23 cellular contexts compared by ENCODE assay signal in genomic region chr2:47497843-47498460, GRCh38.
"Had no signal": no experiment of that assay in that cellular context is flagged by ENCODE, and none has a peak within 500 bp of the region (broad histone marks: within the 10 kb centered on the region; RNA-seq: fewer than 3 reads in every experiment).

No MANE protein-coding gene starts in this region.

- DNase-seq: activated CD4-positive, alpha-beta T cell treated with anti-CD3 and anti-CD28 coated beads for 36 hours; activated CD4-positive, alpha-beta T cell treated with anti-CD3 and anti-CD28 coated beads, Interleukin-2, amount 50 U/mL, for 4 hours; activated CD8-positive, alpha-beta T cell treated with anti-CD3 and anti-CD28 coated beads for 36 hours; activated gamma-delta T cell; activated naive CD4-positive, alpha-beta T cell treated with Interleukin-2 at 50 U/mL for 16 hours; activated naive CD8-positive, alpha-beta T cell treated with anti-CD3 and anti-CD28 coated beads, Interleukin-2, amount 10 ng/mL, durations not matched to agents 7 days and 5 days; activated T-cell treated with anti-CD3 and anti-CD28 coated beads, Interleukin-2, amount 50 U/mL, for 1 hour; activated T-cell treated with anti-CD3 and anti-CD28 coated beads, Interleukin-2, amount 50 U/mL, for 72 hours; anterior cingulate cortex; Kasumi-1; KG1; MG63; NCI-H1092; NCI-H1436 treated with DMSO at 0.1 percent for 48 hours; NCI-H1694 treated with DMSO at 0.1 percent for 48 hours; NCI-H2029; NCI-H345; NCI-H524 treated with DMSO at 0.1 percent for 48 hours; SHP77 treated with DMSO at 0.1 percent for 48 hours; SK-N-SH had no signal

- H3K27ac ChIP-seq: cardiac muscle cell, SJSA1 had no signal

- H3K9me3 ChIP-seq: SK-N-SH had no signal

- H3K9ac ChIP-seq: SK-N-SH had no signal

- H3K27me3 ChIP-seq: cardiac muscle cell, MG63, SJSA1 had no signal

- H3K4me3 ChIP-seq: cardiac muscle cell, MG63, SJSA1 had no signal

- FAIRE-seq: TTC549 had no signal

- H3K36me3 ChIP-seq: cardiac muscle cell, MG63, SJSA1 had no signal
